In genomic region chr9:82673904-82674303, GRCh38 we compare ENCODE assay signal across 26 cellular contexts.
"Had no signal": no experiment of that assay in that cellular context is flagged by ENCODE, and none has a peak within 500 bp of the region (broad histone marks: within the 10 kb centered on the region; RNA-seq: fewer than 3 reads in every experiment).

No MANE protein-coding gene starts in this region.

- H3K27ac Mint-ChIP-seq: activated CD4-positive, alpha-beta memory T cell treated with anti-CD3 and anti-CD28 coated beads, Interleukin-2, amount 10 ng/mL, durations not matched to agents 7 days and 5 days; activated CD4-positive, alpha-beta T cell treated with anti-CD3 and anti-CD28 coated beads, Interleukin-2, amount 10 ng/mL, durations not matched to agents 7 days and 5 days; activated naive CD4-positive, alpha-beta T cell treated with anti-CD3 and anti-CD28 coated beads, Interleukin-2, amount 10 ng/mL, durations not matched to agents 7 days and 5 days; activated naive CD4-positive, alpha-beta T cell treated with anti-CD3 and anti-CD28 coated beads, Interleukin-2, amount 50 U/mL, for 72 hours; activated naive CD8-positive, alpha-beta T cell treated with anti-CD3 and anti-CD28 coated beads, Interleukin-2, amount 10 ng/mL, durations not matched to agents 7 days and 5 days; activated T-cell treated with anti-CD3 and anti-CD28 coated beads, Interleukin-2, amount 50 U/mL, for 24 hours; activated T-cell treated with anti-CD3 and anti-CD28 coated beads, Interleukin-2, amount 50 U/mL, for 72 hours; effector memory CD8-positive, alpha-beta T cell had no signal

- ATAC-seq: activated naive CD4-positive, alpha-beta T cell treated with anti-CD3 and anti-CD28 coated beads, Interleukin-2, amount 50 U/mL, for 72 hours; activated T-cell treated with anti-CD3 and anti-CD28 coated beads, Interleukin-2, amount 50 U/mL, for 72 hours; effector memory CD8-positive, alpha-beta T cell; gastrocnemius medialis; heart right ventricle had no signal

- H3K36me3 Mint-ChIP-seq: activated naive CD4-positive, alpha-beta T cell treated with anti-CD3 and anti-CD28 coated beads, Interleukin-2, amount 10 ng/mL, durations not matched to agents 7 days and 5 days; activated naive CD8-positive, alpha-beta T cell treated with anti-CD3 and anti-CD28 coated beads, Interleukin-2, amount 10 ng/mL, durations not matched to agents 7 days and 5 days had no signal

- H3K9me3 ChIP-seq: ascending aorta, esophagus squamous epithelium, gastrocnemius medialis, heart right ventricle had no signal

- H3K4me1 Mint-ChIP-seq: activated CD4-positive, alpha-beta memory T cell treated with anti-CD3 and anti-CD28 coated beads, Interleukin-2, amount 10 ng/mL, durations not matched to agents 7 days and 5 days; activated CD4-positive, alpha-beta T cell treated with anti-CD3 and anti-CD28 coated beads, Interleukin-2, amount 10 ng/mL, durations not matched to agents 7 days and 5 days; activated naive CD4-positive, alpha-beta T cell treated with anti-CD3 and anti-CD28 coated beads, Interleukin-2, amount 10 ng/mL, durations not matched to agents 7 days and 5 days; activated naive CD8-positive, alpha-beta T cell treated with anti-CD3 and anti-CD28 coated beads, Interleukin-2, amount 10 ng/mL, durations not matched to agents 7 days and 5 days had no signal

- H3K36me3 ChIP-seq: ascending aorta, brain microvascular endothelial cell, esophagus squamous epithelium, gastrocnemius medialis, heart right ventricle had no signal

- H3K27me3 Mint-ChIP-seq: activated CD4-positive, alpha-beta memory T cell treated with anti-CD3 and anti-CD28 coated beads, Interleukin-2, amount 10 ng/mL, durations not matched to agents 7 days and 5 days; activated CD4-positive, alpha-beta T cell treated with anti-CD3 and anti-CD28 coated beads, Interleukin-2, amount 10 ng/mL, durations not matched to agents 7 days and 5 days; activated naive CD4-positive, alpha-beta T cell treated with anti-CD3 and anti-CD28 coated beads, Interleukin-2, amount 10 ng/mL, durations not matched to agents 7 days and 5 days; activated naive CD8-positive, alpha-beta T cell treated with anti-CD3 and anti-CD28 coated beads, Interleukin-2, amount 10 ng/mL, durations not matched to agents 7 days and 5 days; activated T-cell treated with anti-CD3 and anti-CD28 coated beads, Interleukin-2, amount 50 U/mL, for 24 hours; effector memory CD8-positive, alpha-beta T cell had no signal

- H3K9me3 Mint-ChIP-seq: activated CD4-positive, alpha-beta memory T cell treated with anti-CD3 and anti-CD28 coated beads, Interleukin-2, amount 10 ng/mL, durations not matched to agents 7 days and 5 days; activated naive CD4-positive, alpha-beta T cell treated with anti-CD3 and anti-CD28 coated beads, Interleukin-2, amount 10 ng/mL, durations not matched to agents 7 days and 5 days; activated naive CD8-positive, alpha-beta T cell treated with anti-CD3 and anti-CD28 coated beads, Interleukin-2, amount 10 ng/mL, durations not matched to agents 7 days and 5 days; activated T-cell treated with anti-CD3 and anti-CD28 coated beads, Interleukin-2, amount 50 U/mL, for 24 hours had no signal

- H3K4me1 ChIP-seq: ascending aorta, esophagus squamous epithelium, gastrocnemius medialis, heart right ventricle had no signal

- H3K4me3 ChIP-seq: ascending aorta, esophagus squamous epithelium, gastrocnemius medialis, heart right ventricle had no signal

- DNase-seq: activated CD4-positive, alpha-beta memory T cell treated with anti-CD3 and anti-CD28 coated beads, Interleukin-2, amount 10 ng/mL, durations not matched to agents 7 days and 5 days; activated CD4-positive, alpha-beta T cell treated with anti-CD3 and anti-CD28 coated beads for 1 hour; activated CD4-positive, alpha-beta T cell treated with anti-CD3 and anti-CD28 coated beads for 4 hours; activated CD4-positive, alpha-beta T cell treated with anti-CD3 and anti-CD28 coated beads, Interleukin-2, amount 10 ng/mL, durations not matched to agents 7 days and 5 days; activated CD4-positive, alpha-beta T cell treated with anti-CD3 and anti-CD28 coated beads, Interleukin-2, amount 50 U/mL, for 4 hours; activated CD8-positive, alpha-beta memory T cell treated with anti-CD3 and anti-CD28 coated beads, Interleukin-2, amount 50 U/mL, for 48 hours; activated gamma-delta T cell; activated naive CD4-positive, alpha-beta T cell; activated naive CD4-positive, alpha-beta T cell treated with anti-CD3 and anti-CD28 coated beads, Interleukin-2, amount 10 ng/mL, durations not matched to agents 7 days and 5 days; activated naive CD8-positive, alpha-beta T cell treated with anti-CD3 and anti-CD28 coated beads, Interleukin-2, amount 10 ng/mL, durations not matched to agents 7 days and 5 days; activated T-cell treated with anti-CD3 and anti-CD28 coated beads for 4 hours; activated T-cell treated with anti-CD3 and anti-CD28 coated beads, Interleukin-2, amount 50 U/mL, for 24 hours; activated T-cell treated with anti-CD3 and anti-CD28 coated beads, Interleukin-2, amount 50 U/mL, for 72 hours; brain microvascular endothelial cell; caudate nucleus; cortex of kidney; dermis blood vessel endothelial cell; effector CD4-positive, alpha-beta T cell; effector memory CD8-positive, alpha-beta T cell; esophagus squamous epithelium; gastrocnemius medialis; heart right ventricle; T-helper 2 cell had no signal

- H3K4me3 Mint-ChIP-seq: activated CD4-positive, alpha-beta memory T cell treated with anti-CD3 and anti-CD28 coated beads, Interleukin-2, amount 10 ng/mL, durations not matched to agents 7 days and 5 days; activated CD4-positive, alpha-beta T cell treated with anti-CD3 and anti-CD28 coated beads, Interleukin-2, amount 10 ng/mL, durations not matched to agents 7 days and 5 days; activated naive CD4-positive, alpha-beta T cell treated with anti-CD3 and anti-CD28 coated beads, Interleukin-2, amount 10 ng/mL, durations not matched to agents 7 days and 5 days; activated naive CD8-positive, alpha-beta T cell treated with anti-CD3 and anti-CD28 coated beads, Interleukin-2, amount 10 ng/mL, durations not matched to agents 7 days and 5 days; activated T-cell treated with anti-CD3 and anti-CD28 coated beads, Interleukin-2, amount 50 U/mL, for 24 hours; activated T-cell treated with anti-CD3 and anti-CD28 coated beads, Interleukin-2, amount 50 U/mL, for 72 hours; effector memory CD8-positive, alpha-beta T cell had no signal

- H3K27ac ChIP-seq: ascending aorta, brain microvascular endothelial cell, epithelial cell of prostate, esophagus squamous epithelium, gastrocnemius medialis, heart right ventricle had no signal

- H3K27me3 ChIP-seq: ascending aorta, brain microvascular endothelial cell, esophagus squamous epithelium, gastrocnemius medialis, heart right ventricle had no signal
